In genomic region chr9:133115604-133116345, GRCh38 we compare ENCODE assay signal across 8 cellular contexts. TPM values are rescaled to one million over a fixed set of nuclear protein-coding genes. Genes with fewer than 3 reads are reported as not detected.
DNase-seq lines count a peak whose midpoint lies in the region; ATAC-seq and TF ChIP-seq lines count a peak whose summit lies in the region.

No MANE protein-coding gene starts in this region.

- peaks cover 60% of the 10 kb centered on the region for H3K4me1 Mint-ChIP-seq in CD8-positive, alpha-beta T cell (ENCODE audit: low read depth)
- H3K4me1 Mint-ChIP-seq in activated naive CD8-positive, alpha-beta T cell treated with anti-CD3 and anti-CD28 coated beads, Interleukin-2, amount 10 ng/mL, durations not matched to agents 7 days and 5 days: peaks cover 39% of the 10 kb centered on the region
- H3K4me1 Mint-ChIP-seq in naive thymus-derived CD4-positive, alpha-beta T cell: peaks cover 20 to 62% (median 34%) of the 10 kb centered on the region in 7 donors

- no peak overlapping the region for H3K4me3 ChIP-seq in CD8-positive, alpha-beta T cell (ENCODE audit: low read depth, low read length)
- H3K4me3 ChIP-seq in HUES48 (ENCODE audit: low read depth, low read length): no peak overlapping the region
- no peak overlapping the region for H3K4me3 ChIP-seq in naive thymus-derived CD4-positive, alpha-beta T cell (ENCODE audit: low read length)

- H3K9me3 Mint-ChIP-seq in CD8-positive, alpha-beta T cell: no peaks in the 10 kb centered on the region
- no peaks in the 10 kb centered on the region for H3K9me3 Mint-ChIP-seq in activated naive CD8-positive, alpha-beta T cell treated with anti-CD3 and anti-CD28 coated beads, Interleukin-2, amount 10 ng/mL, durations not matched to agents 7 days and 5 days
- peaks cover 0 to 2% (median 0%) of the 10 kb centered on the region in 11 donors for H3K9me3 Mint-ChIP-seq in naive thymus-derived CD4-positive, alpha-beta T cell

- no peaks in the 10 kb centered on the region for H3K9me3 ChIP-seq in CD8-positive, alpha-beta T cell (ENCODE audit: low read length)
- no peaks in the 10 kb centered on the region for H3K9me3 ChIP-seq in HUES48 (ENCODE audit: control insufficient read depth, insufficient read depth, low read length)
- no peaks in the 10 kb centered on the region for H3K9me3 ChIP-seq in naive thymus-derived CD4-positive, alpha-beta T cell (ENCODE audit: control insufficient read depth in 2 of 3, low read length in 3 of 3)

- peaks cover 11% of the 10 kb centered on the region for H3K36me3 Mint-ChIP-seq in CD8-positive, alpha-beta T cell
- no peaks in the 10 kb centered on the region for H3K36me3 Mint-ChIP-seq in activated naive CD8-positive, alpha-beta T cell treated with anti-CD3 and anti-CD28 coated beads, Interleukin-2, amount 10 ng/mL, durations not matched to agents 7 days and 5 days
- no peaks in the 10 kb centered on the region for H3K36me3 Mint-ChIP-seq in naive thymus-derived CD4-positive, alpha-beta T cell

- ATAC-seq in CD8-positive, alpha-beta T cell: peak; percentile 50
- ATAC-seq in GM19463 (IDR thresholded peaks at IDR 0.05; ENCODE audit: unreplicated experiment): peak; percentile 62
- ATAC-seq in activated naive CD8-positive, alpha-beta T cell treated with anti-CD3 and anti-CD28 coated beads, Interleukin-2, amount 10 ng/mL, durations not matched to agents 7 days and 5 days (ENCODE audit: low read depth): peak; percentile 73
- peak; percentile 17 for ATAC-seq in naive thymus-derived CD4-positive, alpha-beta T cell

- intact Hi-C loops in CD8-positive, alpha-beta T cell (cut with DNase I, micrococcal nuclease): no loop called here
- intact Hi-C loops in naive thymus-derived CD4-positive, alpha-beta T cell (cut with micrococcal nuclease): no loop called here

- no peaks in the 10 kb centered on the region for H3K27me3 ChIP-seq in CD8-positive, alpha-beta T cell (ENCODE audit: insufficient read depth, low read length)
- H3K27me3 ChIP-seq in HUES48 (ENCODE audit: control insufficient read depth, insufficient read depth, low read length): peaks cover 28% of the 10 kb centered on the region
- no peaks in the 10 kb centered on the region for H3K27me3 ChIP-seq in naive thymus-derived CD4-positive, alpha-beta T cell (ENCODE audit: control insufficient read depth in 2 of 2, insufficient read depth in 2 of 2, low read length in 2 of 2)

- TF ChIP-seq CTCF in CD8-positive, alpha-beta T cell (IDR thresholded peaks at IDR 0.05): no peak

- no peak overlapping the region for H3K4me3 Mint-ChIP-seq in CD8-positive, alpha-beta T cell
- H3K4me3 Mint-ChIP-seq in activated naive CD8-positive, alpha-beta T cell treated with anti-CD3 and anti-CD28 coated beads, Interleukin-2, amount 10 ng/mL, durations not matched to agents 7 days and 5 days: peak overlapping the region; percentile 5
- peak overlapping the region in 1 of 10 donors; percentile 66 for H3K4me3 Mint-ChIP-seq in naive thymus-derived CD4-positive, alpha-beta T cell

- no peak overlapping the region for H3K9ac ChIP-seq in HUES48 (ENCODE audit: low read depth, low read length)

- no peak overlapping the region for H3K27ac ChIP-seq in CD8-positive, alpha-beta T cell (ENCODE audit: low read depth, low read length)
- H3K27ac ChIP-seq in HUES48 (ENCODE audit: low read depth, low read length): peak overlapping the region; percentile 20
- H3K27ac ChIP-seq in naive thymus-derived CD4-positive, alpha-beta T cell (ENCODE audit: low read depth, low read length): no peak overlapping the region

- H3K27ac Mint-ChIP-seq in CD8-positive, alpha-beta T cell: peak overlapping the region; percentile 62
- peak overlapping the region; percentile 70 for H3K27ac Mint-ChIP-seq in activated naive CD8-positive, alpha-beta T cell treated with anti-CD3 and anti-CD28 coated beads, Interleukin-2, amount 10 ng/mL, durations not matched to agents 7 days and 5 days
- H3K27ac Mint-ChIP-seq in naive thymus-derived CD4-positive, alpha-beta T cell: peak overlapping the region in 1 of 9 donors; percentile 89

- peaks cover 72% of the 10 kb centered on the region for H3K4me1 ChIP-seq in CD8-positive, alpha-beta T cell (ENCODE audit: insufficient read depth, low read length)
- H3K4me1 ChIP-seq in HUES48 (ENCODE audit: control insufficient read depth, insufficient read depth, low read length): peaks cover 12% of the 10 kb centered on the region; the same call in 1 of the 2 replicates
- H3K4me1 ChIP-seq in naive thymus-derived CD4-positive, alpha-beta T cell (ENCODE audit: control insufficient read depth in 2 of 2, insufficient read depth in 2 of 2, low read length in 2 of 2): peaks cover 26 to 60% of the 10 kb centered on the region in 2 donors

- H3K27me3 Mint-ChIP-seq in CD8-positive, alpha-beta T cell (ENCODE audit: low read depth): no peaks in the 10 kb centered on the region
- no peaks in the 10 kb centered on the region for H3K27me3 Mint-ChIP-seq in activated naive CD8-positive, alpha-beta T cell treated with anti-CD3 and anti-CD28 coated beads, Interleukin-2, amount 10 ng/mL, durations not matched to agents 7 days and 5 days
- no peaks in the 10 kb centered on the region for H3K27me3 Mint-ChIP-seq in naive thymus-derived CD4-positive, alpha-beta T cell

- POLR2A ChIA-PET in CD8-positive, alpha-beta T cell (lab: Charles Lee): interaction anchor here (0.9 to 1.4 kb wide), 2 partner anchors 9 to 27 kb away, joined by 3 to 4 read pairs; no protein-coding TSS in a partner anchor
- POLR2A ChIA-PET in activated naive CD8-positive, alpha-beta T cell treated with anti-CD3 and anti-CD28 coated beads, Interleukin-2, amount 10 ng/mL, durations not matched to agents 7 days and 5 days (lab: Charles Lee): interaction anchor here (1.1 to 4.4 kb wide), 5 partner anchors 18 to 85 kb away, joined by 3 to 22 read pairs (median 3); partner anchors contain the start of gene GTF3C5
- POLR2A ChIA-PET in naive thymus-derived CD4-positive, alpha-beta T cell (lab: Charles Lee): no interaction called here

- H3K36me3 ChIP-seq in CD8-positive, alpha-beta T cell (ENCODE audit: insufficient read depth, low read length): no peaks in the 10 kb centered on the region
- H3K36me3 ChIP-seq in HUES48 (ENCODE audit: control insufficient read depth, insufficient read depth, low read length): no peaks in the 10 kb centered on the region; the same call in 1 of the 2 replicates
- peaks cover 0 to 11% (median 0%) of the 10 kb centered on the region in 3 experiments for H3K36me3 ChIP-seq in naive thymus-derived CD4-positive, alpha-beta T cell (ENCODE audit: control insufficient read depth in 2 of 3, insufficient read depth in 3 of 3, low read length in 3 of 3)

- CTCF ChIA-PET in CD8-positive, alpha-beta T cell (lab: Charles Lee): interaction anchor here (4.3 to 25.8 kb wide), 3 partner anchors 13 to 32 kb away, joined by 24 to 606 read pairs (median 28); no protein-coding TSS in a partner anchor
- CTCF ChIA-PET in naive thymus-derived CD4-positive, alpha-beta T cell (lab: Charles Lee): interaction anchor here (1.2 to 1.9 kb wide), 2 partner anchors 14 to 34 kb away, joined by 5 read pairs; no protein-coding TSS in a partner anchor

- DNase-seq in CD8-positive, alpha-beta T cell: peak in 1 of 7 experiments; percentile 42
- no peak for DNase-seq in activated naive CD8-positive, alpha-beta T cell treated with anti-CD3 and anti-CD28 coated beads, Interleukin-2, amount 10 ng/mL, durations not matched to agents 7 days and 5 days
- peak in 2 of 9 donors; percentile 8 to 66 for DNase-seq in naive thymus-derived CD4-positive, alpha-beta T cell
- DNase-seq in NCI-H2196 (lab: John Stamatoyannopoulos, UW; ENCODE audit: unreplicated experiment): no peak
- no peak for DNase-seq in iPS-NIHi11 (ENCODE audit: low spot score)
- DNase-seq in mesenteric fat pad (ENCODE audit: low spot score): no peak

RNA-seq across cellular contexts. Expression of gene RALGDS, which starts 5.3 kb away (rescaled TPM):
- 100 to 1,000 TPM; 177 to 186 TPM for total RNA-seq in CD8-positive, alpha-beta T cell
- total RNA-seq in activated naive CD8-positive, alpha-beta T cell treated with anti-CD3 and anti-CD28 coated beads, Interleukin-2, amount 10 ng/mL, durations not matched to agents 7 days and 5 days: 100 to 1,000 TPM; 130 to 134 TPM
- 100 to 1,000 TPM in 2 of 5 experiments, 10 to 100 TPM in 3; 73.9 to 123 (median 79.7) TPM for total RNA-seq in naive thymus-derived CD4-positive, alpha-beta T cell
- polyA plus RNA-seq in naive thymus-derived CD4-positive, alpha-beta T cell: 10 to 100 TPM; 17.8 to 35.7 TPM
- 58.4 TPM for total RNA-seq in mesenteric fat pad

RNA-seq across cellular contexts. Expression of gene GBGT1, which starts 47.9 kb away (rescaled TPM):
- total RNA-seq in CD8-positive, alpha-beta T cell: under 1 TPM; 0.53 to 0.84 TPM
- total RNA-seq in activated naive CD8-positive, alpha-beta T cell treated with anti-CD3 and anti-CD28 coated beads, Interleukin-2, amount 10 ng/mL, durations not matched to agents 7 days and 5 days: 1 to 10 TPM; 4.0 to 4.5 TPM
- 10 to 100 TPM in 2 of 5 experiments, 1 to 10 TPM in 3; 3.4 to 14.8 (median 5.5) TPM for total RNA-seq in naive thymus-derived CD4-positive, alpha-beta T cell
- polyA plus RNA-seq in naive thymus-derived CD4-positive, alpha-beta T cell: under 1 TPM in 1 of 2 donors, not detected in 1; 0.14 TPM
- total RNA-seq in mesenteric fat pad: 25.1 TPM

RNA-seq across cellular contexts. Expression of gene CEL, which starts 54.0 kb away (rescaled TPM):
- under 1 TPM; 0.19 to 0.30 TPM for total RNA-seq in CD8-positive, alpha-beta T cell
- 1 to 10 TPM; 1.4 to 2.3 TPM for total RNA-seq in activated naive CD8-positive, alpha-beta T cell treated with anti-CD3 and anti-CD28 coated beads, Interleukin-2, amount 10 ng/mL, durations not matched to agents 7 days and 5 days
- 1 to 10 TPM in 3 of 5 experiments, under 1 TPM in 2; 0.32 to 2.3 (median 2.2) TPM for total RNA-seq in naive thymus-derived CD4-positive, alpha-beta T cell
- polyA plus RNA-seq in naive thymus-derived CD4-positive, alpha-beta T cell: not detected
- total RNA-seq in mesenteric fat pad: 2.2 TPM

Comparison
In these comparisons a context has a peak if more than half of its experiments do, and no peak if none do; other contexts are left out.
1. ATAC-seq: peak in every context shown above with its lines; median percentile 73 in activated naive CD8-positive, alpha-beta T cell treated with anti-CD3 and anti-CD28 coated beads, Interleukin-2, amount 10 ng/mL, durations not matched to agents 7 days and 5 days; 62 in GM19463; 50 in CD8-positive, alpha-beta T cell; 17 in naive thymus-derived CD4-positive, alpha-beta T cell.